ENCODE assay signal across 8 cellular contexts in genomic region chr1:148318123-148318899, GRCh38.
DNase-seq lines count a peak whose midpoint lies in the region; ATAC-seq and TF ChIP-seq lines count a peak whose summit lies in the region.

No MANE protein-coding gene starts in this region.

- intact Hi-C loops in left ventricle myocardium superior (cut with micrococcal nuclease), result no loop called here

- ATAC-seq in GM18505 (IDR thresholded peaks at IDR 0.05; ENCODE audit: unreplicated experiment) (peak; percentile 49), left ventricle myocardium superior (peak; percentile 41), HG03460 (IDR thresholded peaks at IDR 0.05; ENCODE audit: unreplicated experiment) (no peak), HG02588 (IDR thresholded peaks at IDR 0.05; ENCODE audit: unreplicated experiment) (no peak)

- no peak for TF ChIP-seq POLR2A in GM18505 (IDR thresholded peaks at IDR 0.05; ENCODE audit: borderline replicate concordance, extremely low read depth, insufficient read depth, insufficient read length)

- DNase-seq in Kasumi-1 (lab: John Stamatoyannopoulos, UW) (peak; percentile 60 to 78), left ventricle myocardium superior (peak; percentile 45), DMS 273 treated with DMSO at 0.1 percent for 48 hours (lab: John Stamatoyannopoulos, UW) (no peak)
- DNase-seq in activated T-cell treated with anti-CD3 and anti-CD28 coated beads, Interleukin-2, amount 50 U/mL, for 48 hours, result peak; percentile 79 to 80
- peak; percentile 56 to 58 for DNase-seq in stimulated activated CD4-positive, alpha-beta T cell treated with anti-CD3 and anti-CD28 coated beads, Interleukin-4, amount 100 ng/mL, for 48 hours (ENCODE audit: low read depth in 2 of 2)

Comparison
In these comparisons a context has a peak if more than half of its experiments do, and no peak if none do; other contexts are left out.
1. ATAC-seq: peak in GM18505 (single experiment) and left ventricle myocardium superior (single experiment); none in HG03460 (single experiment) and HG02588 (single experiment).